ENCODE assay signal across 14 cellular contexts in genomic region chr17:80457236-80457856, GRCh38. TPM values are rescaled to one million over a fixed set of nuclear protein-coding genes. Genes with fewer than 3 reads are reported as not detected.
A peak's percentile ranks its signal among the peaks of the same experiment; 100 is the strongest.
DNase-seq lines count a peak whose midpoint lies in the region; ATAC-seq, FAIRE-seq and TF ChIP-seq lines count a peak whose summit lies in the region.
"Had no signal": no experiment of that assay in that cellular context is flagged by ENCODE, and none has a peak within 500 bp of the region (broad histone marks: within the 10 kb centered on the region; RNA-seq: fewer than 3 reads in every experiment).

No MANE protein-coding gene starts in this region.

- peaks cover 43% of the 10 kb centered on the region for H3K27me3 Mint-ChIP-seq in T-helper 17 cell
- H3K27me3 Mint-ChIP-seq in immature natural killer cell (ENCODE audit: low read depth in 3 of 3), result peaks cover 7 to 13% (median 12%) of the 10 kb centered on the region in 3 donors

- ATAC-seq in heart right ventricle (no peak), T-helper 17 cell (no peak), HG03095 (IDR thresholded peaks at IDR 0.05; ENCODE audit: unreplicated experiment) (no peak), GM18861 (IDR thresholded peaks at IDR 0.05; ENCODE audit: unreplicated experiment) (no peak)
- ATAC-seq: foreskin keratinocyte had no signal

- WGBS in heart right ventricle, 2 donors, result 58 to 64% methylated on average over 15 of the region's 15 CpGs

- no peak for FAIRE-seq in frontal cortex (lab: Jason Lieb, UNC)

- H3K4me1 Mint-ChIP-seq in T-helper 17 cell (peaks cover 19% of the 10 kb centered on the region), immature natural killer cell (peaks cover 23 to 30% of the 10 kb centered on the region in 2 donors)

- H3K36me3 Mint-ChIP-seq in T-helper 17 cell (ENCODE audit: low read depth), result peaks cover 3% of the 10 kb centered on the region
- no peaks in the 10 kb centered on the region for H3K36me3 Mint-ChIP-seq in immature natural killer cell

- H3K36me3 ChIP-seq in left ventricle myocardium inferior, result no peaks in the 10 kb centered on the region
- no peaks in the 10 kb centered on the region for H3K36me3 ChIP-seq in heart right ventricle

- no peaks in the 10 kb centered on the region for H3K9me3 Mint-ChIP-seq in immature natural killer cell

- H3K9me3 ChIP-seq in left ventricle myocardium inferior (replicated peaks) (no peaks in the 10 kb centered on the region), heart right ventricle (no peaks in the 10 kb centered on the region), T-helper 17 cell (ENCODE audit: control insufficient read depth, low read length, poor library complexity, severe bottlenecking) (no peaks in the 10 kb centered on the region)

- intact Hi-C loops in left ventricle myocardium inferior (cut with micrococcal nuclease), result no loop called here
- intact Hi-C loops in heart right ventricle (cut with DNase I), result loop anchor here in 2 of 10 donors (10.0 kb wide), 1 partner anchor 87 kb away; the partner anchor contains the start of gene RPTOR (in 2 of the 2)

- DNase-seq in left ventricle myocardium inferior, result no peak
- no peak for DNase-seq in heart right ventricle
- DNase-seq in T-helper 17 cell, result no peak
- DNase-seq in immature natural killer cell, result peak; percentile 37 to 52 (median 39)
- no peak for DNase-seq in GOT3 (lab: John Stamatoyannopoulos, UW)
- DNase-seq in frontal cortex (ENCODE audit: low spot score in 2 of 2), result no peak
- DNase-seq: central memory CD4-positive, alpha-beta T cell; foreskin keratinocyte; NCI-H345; stimulated activated CD8-positive, alpha-beta memory T cell treated with anti-CD3 and anti-CD28 coated beads, Interleukin-4, amount 100 ng/mL, for 48 hours had no signal

- H3K27me3 ChIP-seq in left ventricle myocardium inferior (ENCODE audit: low read depth), result peaks cover 11% of the 10 kb centered on the region
- H3K27me3 ChIP-seq in heart right ventricle, result peaks cover 0 to 4% (median 0%) of the 10 kb centered on the region in 7 donors

- H3K27ac ChIP-seq in left ventricle myocardium inferior (replicated peaks) (peak overlapping the region; percentile 99), heart right ventricle (peak overlapping the region in 4 of 10 donors; percentile 29 to 99 (median 98))
- H3K27ac ChIP-seq: foreskin keratinocyte, SK-N-MC had no signal

- no peak for TF ChIP-seq CTCF in left ventricle myocardium inferior (IDR thresholded peaks at IDR 0.05; ENCODE audit: borderline replicate concordance)
- no peak for TF ChIP-seq CTCF in heart right ventricle (IDR thresholded peaks at IDR 0.05)

- peak overlapping the region; percentile 34 for H3K4me3 ChIP-seq in left ventricle myocardium inferior
- peak overlapping the region in 4 of 10 donors; percentile 2 to 23 (median 8) for H3K4me3 ChIP-seq in heart right ventricle
- H3K4me3 ChIP-seq: lung, SK-N-MC had no signal

- H3K4me3 Mint-ChIP-seq in T-helper 17 cell (no peak overlapping the region), immature natural killer cell (peak overlapping the region in 4 of 5 donors; percentile 26 to 63 (median 45))

- H3K27ac Mint-ChIP-seq in T-helper 17 cell (peak overlapping the region; percentile 27), immature natural killer cell (peak overlapping the region in 5 of 6 donors; percentile 28 to 81 (median 55))

- H3K4me1 ChIP-seq in left ventricle myocardium inferior (peaks cover 55% of the 10 kb centered on the region), heart right ventricle (peaks cover 12 to 49% (median 30%) of the 10 kb centered on the region in 9 donors)

RNA-seq across cellular contexts. Expression of gene NPTX1, which starts 19.1 kb away (rescaled TPM):
- not detected for total RNA-seq in left ventricle myocardium inferior
- not detected for total RNA-seq in heart right ventricle
- polyA plus RNA-seq in heart right ventricle, result under 1 TPM in 1 of 2 donors, not detected in 1; 0.03 TPM
- total RNA-seq in T-helper 17 cell, result under 1 TPM; 0.07 to 0.99 TPM
- polyA plus RNA-seq in immature natural killer cell, result 1 to 10 TPM in 1 of 3 donors, under 1 TPM in 1, not detected in 1; 0.13 to 1.5 TPM
- total RNA-seq in frontal cortex, result 6.1 TPM
- polyA plus RNA-seq: foreskin keratinocyte had no signal

RNA-seq across cellular contexts. Expression of gene ENDOV, which starts 42.4 kb away (rescaled TPM):
- total RNA-seq in left ventricle myocardium inferior (11.3 TPM), heart right ventricle (10 to 100 TPM in 8 of 10 donors, 1 to 10 TPM in 2; 9.0 to 19.9 (median 13.5) TPM), T-helper 17 cell (10 to 100 TPM; 14.1 to 24.5 TPM), frontal cortex (13.9 TPM)
- polyA plus RNA-seq in heart right ventricle (10 to 100 TPM in 1 of 2 donors, 1 to 10 TPM in 1; 7.7 to 12.3 TPM), immature natural killer cell (10 to 100 TPM in 1 of 3 donors, 1 to 10 TPM in 2; 8.1 to 11.7 (median 8.7) TPM)

Comparison
In these comparisons a context has a peak if more than half of its experiments do, and no peak if none do; other contexts are left out.
1. DNase-seq: peak in immature natural killer cell (3 of 3); none in left ventricle myocardium inferior (single experiment), heart right ventricle (0 of 2), T-helper 17 cell (0 of 3), GOT3 (single experiment) and frontal cortex (0 of 2).